In genomic region chr3:151351648-151352047, GRCh38 we compare ENCODE assay signal across 13 cellular contexts. TPM values are rescaled to one million over a fixed set of nuclear protein-coding genes. Genes with fewer than 3 reads are reported as not detected.
A peak's percentile ranks its signal among the peaks of the same experiment; 100 is the strongest.
DNase-seq lines count a peak whose midpoint lies in the region; ATAC-seq and TF ChIP-seq lines count a peak whose summit lies in the region.
"Had no signal": no experiment of that assay in that cellular context is flagged by ENCODE, and none has a peak within 500 bp of the region (broad histone marks: within the 10 kb centered on the region; RNA-seq: fewer than 3 reads in every experiment).

No MANE protein-coding gene starts in this region.

- CTCF ChIA-PET in activated naive CD4-positive, alpha-beta T cell treated with anti-CD3 and anti-CD28 coated beads for 36 hours (lab: Charles Lee) = no interaction called here

- H3K36me3 Mint-ChIP-seq in activated naive CD4-positive, alpha-beta T cell treated with anti-CD3 and anti-CD28 coated beads for 36 hours (ENCODE audit: low read depth) = no peaks in the 10 kb centered on the region

- no peak for TF ChIP-seq CTCF in Peyer's patch (IDR thresholded peaks at IDR 0.05)

- peaks cover 7% of the 10 kb centered on the region for H3K27me3 Mint-ChIP-seq in activated naive CD4-positive, alpha-beta T cell treated with anti-CD3 and anti-CD28 coated beads for 36 hours (ENCODE audit: low read depth)

- H3K4me3 ChIP-seq in BLaER1 treated with 17β-estradiol and CSF1 and Interleukin-3, amounts not matched to agents 10 nM and 100 nM = peak overlapping the region in 5 of 10 experiments; percentile 14 to 25 (median 18); a peak in 5 of 20 replicates
- H3K4me3 ChIP-seq in Peyer's patch = no peak overlapping the region
- H3K4me3 ChIP-seq: dorsolateral prefrontal cortex, smooth muscle cell had no signal

- no peaks in the 10 kb centered on the region for H3K27me3 ChIP-seq in BLaER1 treated with 17β-estradiol and CSF1 and Interleukin-3, amounts not matched to agents 10 nM and 100 nM
- no peaks in the 10 kb centered on the region for H3K27me3 ChIP-seq in Peyer's patch
- H3K27me3 ChIP-seq: dorsolateral prefrontal cortex, foreskin keratinocyte had no signal

- peak; percentile 30 for DNase-seq in MV-4-11 (lab: John Stamatoyannopoulos, UW)
- DNase-seq in AG20443 (ENCODE audit: low spot score) = no peak
- no peak for DNase-seq in Peyer's patch
- no peak for DNase-seq in stimulated activated naive CD4-positive, alpha-beta T cell treated with Interleukin-2 at 50 U/mL for 16 hours (lab: John Stamatoyannopoulos, UW)
- no peak for DNase-seq in activated naive CD4-positive, alpha-beta T cell treated with anti-CD3 and anti-CD28 coated beads for 36 hours
- DNase-seq: activated CD8-positive, alpha-beta memory T cell treated with anti-CD3 and anti-CD28 coated beads, Interleukin-2, amount 50 U/mL, for 48 hours; dorsolateral prefrontal cortex; foreskin keratinocyte; nephron progenitor cell had no signal

- no peak for TF ChIP-seq POLR2A in Peyer's patch (IDR thresholded peaks at IDR 0.05)

- H3K27ac Mint-ChIP-seq in activated naive CD4-positive, alpha-beta T cell treated with anti-CD3 and anti-CD28 coated beads for 36 hours = no peak overlapping the region
- H3K27ac Mint-ChIP-seq: nephron progenitor cell had no signal

- H4K20me1 ChIP-seq in BLaER1 treated with 17β-estradiol and CSF1 and Interleukin-3, amounts not matched to agents 10 nM and 100 nM = no peaks in the 10 kb centered on the region

- no peaks in the 10 kb centered on the region for H3K9me3 ChIP-seq in BLaER1 treated with 17β-estradiol and CSF1 and Interleukin-3, amounts not matched to agents 10 nM and 100 nM (replicated peaks in 1 of 11)
- H3K9me3 ChIP-seq in Peyer's patch = no peaks in the 10 kb centered on the region

- peak overlapping the region in 8 of 11 experiments; percentile 37 to 77 (median 64); a peak in 14 of 22 replicates for H3K9ac ChIP-seq in BLaER1 treated with 17β-estradiol and CSF1 and Interleukin-3, amounts not matched to agents 10 nM and 100 nM

- H3K36me3 ChIP-seq in BLaER1 treated with 17β-estradiol and CSF1 and Interleukin-3, amounts not matched to agents 10 nM and 100 nM = peaks cover 0 to 7% (median 5%) of the 10 kb centered on the region in 11 experiments; a peak in 5 of 22 replicates
- no peaks in the 10 kb centered on the region for H3K36me3 ChIP-seq in Peyer's patch

- H3K4me1 Mint-ChIP-seq in activated naive CD4-positive, alpha-beta T cell treated with anti-CD3 and anti-CD28 coated beads for 36 hours (ENCODE audit: low read depth) = no peaks in the 10 kb centered on the region

- peak; percentile 29 for ATAC-seq in GM19395 (IDR thresholded peaks at IDR 0.05; ENCODE audit: unreplicated experiment)
- ATAC-seq in HG02759 (IDR thresholded peaks at IDR 0.05; ENCODE audit: unreplicated experiment) = peak; percentile 31
- ATAC-seq: foreskin keratinocyte had no signal

- no peaks in the 10 kb centered on the region for H3K9me3 Mint-ChIP-seq in activated naive CD4-positive, alpha-beta T cell treated with anti-CD3 and anti-CD28 coated beads for 36 hours
- H3K9me3 Mint-ChIP-seq: nephron progenitor cell had no signal

- peak overlapping the region; percentile 24 to 92 (median 80); a peak in 20 of 22 replicates for H3K27ac ChIP-seq in BLaER1 treated with 17β-estradiol and CSF1 and Interleukin-3, amounts not matched to agents 10 nM and 100 nM
- H3K27ac ChIP-seq in Peyer's patch = no peak overlapping the region
- H3K27ac ChIP-seq: foreskin keratinocyte had no signal

- intact Hi-C loops in activated naive CD4-positive, alpha-beta T cell treated with anti-CD3 and anti-CD28 coated beads for 36 hours (cut with micrococcal nuclease) = no loop called here

- H3K4me2 ChIP-seq in BLaER1 treated with 17β-estradiol and CSF1 and Interleukin-3, amounts not matched to agents 10 nM and 100 nM = peak overlapping the region; percentile 46 to 92 (median 66)
- H3K4me2 ChIP-seq: smooth muscle cell had no signal

- H3K4me1 ChIP-seq in BLaER1 treated with 17β-estradiol and CSF1 and Interleukin-3, amounts not matched to agents 10 nM and 100 nM = peaks cover 17 to 80% (median 58%) of the 10 kb centered on the region in 10 experiments; a peak in 19 of 20 replicates
- H3K4me1 ChIP-seq in Peyer's patch = no peaks in the 10 kb centered on the region
- H3K4me1 ChIP-seq: foreskin keratinocyte had no signal

- no peak overlapping the region for H3K4me3 Mint-ChIP-seq in activated naive CD4-positive, alpha-beta T cell treated with anti-CD3 and anti-CD28 coated beads for 36 hours
- H3K4me3 Mint-ChIP-seq: nephron progenitor cell had no signal

RNA-seq across cellular contexts. Expression of gene P2RY13, which starts 22.3 kb away (rescaled TPM):
- total RNA-seq in Peyer's patch = 1 to 10 TPM in 1 of 4 donors, under 1 TPM in 1, not detected in 2; 0.67 to 1.7 TPM
- total RNA-seq in activated naive CD4-positive, alpha-beta T cell treated with anti-CD3 and anti-CD28 coated beads for 36 hours = not detected
- total RNA-seq: foreskin keratinocyte, smooth muscle cell had no signal

RNA-seq across cellular contexts. Expression of gene P2RY12, which starts 32.9 kb away (rescaled TPM):
- 1 to 10 TPM in 2 of 4 donors, not detected in 2; 1.7 to 3.3 TPM for total RNA-seq in Peyer's patch
- total RNA-seq in activated naive CD4-positive, alpha-beta T cell treated with anti-CD3 and anti-CD28 coated beads for 36 hours = not detected
- total RNA-seq: foreskin keratinocyte, smooth muscle cell had no signal

RNA-seq across cellular contexts. Expression of gene GPR87, which starts 35.0 kb away (rescaled TPM):
- total RNA-seq in Peyer's patch = not detected
- total RNA-seq in activated naive CD4-positive, alpha-beta T cell treated with anti-CD3 and anti-CD28 coated beads for 36 hours = under 1 TPM in 1 of 2 experiments, not detected in 1; 0.19 TPM
- total RNA-seq: dorsolateral prefrontal cortex had no signal

Comparison
In these comparisons a context has a peak if more than half of its experiments do, and no peak if none do; other contexts are left out.
1. H3K27ac ChIP-seq: peak in BLaER1 treated with 17β-estradiol and CSF1 and Interleukin-3, amounts not matched to agents 10 nM and 100 nM (11 of 11); none in Peyer's patch (0 of 4).